ENCODE assay signal across 23 cellular contexts in genomic region chr10:68107651-68108449, GRCh38. TPM values are rescaled to one million over a fixed set of nuclear protein-coding genes. Genes with fewer than 3 reads are reported as not detected.
"Had no signal": no experiment of that assay in that cellular context is flagged by ENCODE, and none has a peak within 500 bp of the region (broad histone marks: within the 10 kb centered on the region; RNA-seq: fewer than 3 reads in every experiment).

No MANE protein-coding gene starts in this region.

- FAIRE-seq: small intestine had no signal

- H3K27ac Mint-ChIP-seq: activated CD4-positive, alpha-beta T cell treated with anti-CD3 and anti-CD28 coated beads, Interleukin-2, amount 10 ng/mL, durations not matched to agents 24 days and 14 days; activated CD8-positive, alpha-beta T cell treated with anti-CD3 and anti-CD28 coated beads for 36 hours; activated naive CD4-positive, alpha-beta T cell treated with anti-CD3 and anti-CD28 coated beads for 36 hours; activated T-helper 17 cell treated with anti-CD3 and anti-CD28 coated beads, Interleukin-2, amount 50 U/mL, for 72 hours; effector memory CD8-positive, alpha-beta T cell; memory B cell; neural progenitor cell; stimulated activated effector memory CD8-positive, alpha-beta T cell treated with anti-CD3 and anti-CD28 coated beads, Interleukin-12 subunit alpha, Interleukin-12 subunit beta, amount 100 ng/mL, for 72 hours had no signal

- H3K36me3 Mint-ChIP-seq: brain; memory B cell; naive B cell; neural progenitor cell; stimulated activated effector memory CD8-positive, alpha-beta T cell treated with anti-CD3 and anti-CD28 coated beads, Interleukin-12 subunit alpha, Interleukin-12 subunit beta, amount 100 ng/mL, for 72 hours had no signal

- H3K4me2 ChIP-seq: neural progenitor cell had no signal

- H3K4me1 ChIP-seq: esophagus squamous epithelium, neural progenitor cell had no signal

- H3K9me3 Mint-ChIP-seq: activated CD4-positive, alpha-beta T cell treated with anti-CD3 and anti-CD28 coated beads, Interleukin-2, amount 10 ng/mL, durations not matched to agents 24 days and 14 days; activated CD8-positive, alpha-beta T cell treated with anti-CD3 and anti-CD28 coated beads for 36 hours; activated naive CD4-positive, alpha-beta T cell treated with anti-CD3 and anti-CD28 coated beads for 36 hours; activated T-helper 17 cell treated with anti-CD3 and anti-CD28 coated beads, Interleukin-2, amount 50 U/mL, for 72 hours; brain; effector memory CD8-positive, alpha-beta T cell; memory B cell; naive B cell; neural progenitor cell; stimulated activated effector memory CD8-positive, alpha-beta T cell treated with anti-CD3 and anti-CD28 coated beads, Interleukin-12 subunit alpha, Interleukin-12 subunit beta, amount 100 ng/mL, for 72 hours had no signal

- H3K4me3 Mint-ChIP-seq: activated CD4-positive, alpha-beta T cell treated with anti-CD3 and anti-CD28 coated beads, Interleukin-2, amount 10 ng/mL, durations not matched to agents 24 days and 14 days; activated CD8-positive, alpha-beta T cell treated with anti-CD3 and anti-CD28 coated beads for 36 hours; activated naive CD4-positive, alpha-beta T cell treated with anti-CD3 and anti-CD28 coated beads for 36 hours; activated T-helper 17 cell treated with anti-CD3 and anti-CD28 coated beads, Interleukin-2, amount 50 U/mL, for 72 hours; effector memory CD8-positive, alpha-beta T cell; memory B cell; naive B cell; neural progenitor cell; stimulated activated effector memory CD8-positive, alpha-beta T cell treated with anti-CD3 and anti-CD28 coated beads, Interleukin-12 subunit alpha, Interleukin-12 subunit beta, amount 100 ng/mL, for 72 hours had no signal

- H3K27me3 ChIP-seq: esophagus squamous epithelium, neural progenitor cell, stomach had no signal

- H3K27ac ChIP-seq: esophagus squamous epithelium, neural progenitor cell had no signal

- H3K4me1 Mint-ChIP-seq: activated CD4-positive, alpha-beta T cell treated with anti-CD3 and anti-CD28 coated beads, Interleukin-2, amount 10 ng/mL, durations not matched to agents 24 days and 14 days; activated T-helper 17 cell treated with anti-CD3 and anti-CD28 coated beads, Interleukin-2, amount 50 U/mL, for 72 hours; memory B cell; naive B cell; neural progenitor cell; stimulated activated effector memory CD8-positive, alpha-beta T cell treated with anti-CD3 and anti-CD28 coated beads, Interleukin-12 subunit alpha, Interleukin-12 subunit beta, amount 100 ng/mL, for 72 hours had no signal

- H2AFZ ChIP-seq: neural progenitor cell had no signal

- H3K27me3 Mint-ChIP-seq: memory B cell had no signal

- H3K9ac ChIP-seq: neural progenitor cell had no signal

- H3K9me3 ChIP-seq: esophagus squamous epithelium, stomach had no signal

- H3K4me3 ChIP-seq: esophagus squamous epithelium, neural progenitor cell, stomach had no signal

- ATAC-seq: activated CD8-positive, alpha-beta T cell treated with anti-CD3 and anti-CD28 coated beads for 36 hours; activated T-helper 17 cell treated with anti-CD3 and anti-CD28 coated beads, Interleukin-2, amount 50 U/mL, for 72 hours; effector memory CD8-positive, alpha-beta T cell; left ventricle myocardium superior; stimulated activated effector memory CD8-positive, alpha-beta T cell treated with anti-CD3 and anti-CD28 coated beads, Interleukin-12 subunit alpha, Interleukin-12 subunit beta, amount 100 ng/mL, for 72 hours had no signal

- DNase-seq: activated CD4-positive, alpha-beta T cell treated with anti-CD3 and anti-CD28 coated beads, Interleukin-2, amount 10 ng/mL, durations not matched to agents 24 days and 14 days; activated CD8-positive, alpha-beta T cell treated with anti-CD3 and anti-CD28 coated beads for 36 hours; activated naive CD4-positive, alpha-beta T cell treated with anti-CD3 and anti-CD28 coated beads for 36 hours; activated T-cell treated with anti-CD3 and anti-CD28 coated beads, Interleukin-2, amount 50 U/mL, for 1 hour; caudate nucleus; effector memory CD8-positive, alpha-beta T cell; esophagus squamous epithelium; left ventricle myocardium superior; naive B cell; retina; small intestine; stimulated activated CD4-positive, alpha-beta T cell treated with anti-CD3 and anti-CD28 coated beads, Interleukin-4, amount 100 ng/mL, for 24 hours; stomach; T-helper 1 cell; T-helper 9 cell; trophoblast cell had no signal

- H3K36me3 ChIP-seq: esophagus squamous epithelium, neural progenitor cell, stomach had no signal

RNA-seq across cellular contexts. Expression of gene MYPN, which starts 1.4 kb away (rescaled TPM):
- total RNA-seq: activated CD4-positive, alpha-beta T cell treated with anti-CD3 and anti-CD28 coated beads, Interleukin-2, amount 10 ng/mL, durations not matched to agents 24 days and 14 days; activated CD8-positive, alpha-beta T cell treated with anti-CD3 and anti-CD28 coated beads for 36 hours; activated naive CD4-positive, alpha-beta T cell treated with anti-CD3 and anti-CD28 coated beads for 36 hours; esophagus squamous epithelium; mononuclear cell; temporal lobe had no signal
